ENCODE assay signal across 8 cellular contexts in the genomic region with DNA sequence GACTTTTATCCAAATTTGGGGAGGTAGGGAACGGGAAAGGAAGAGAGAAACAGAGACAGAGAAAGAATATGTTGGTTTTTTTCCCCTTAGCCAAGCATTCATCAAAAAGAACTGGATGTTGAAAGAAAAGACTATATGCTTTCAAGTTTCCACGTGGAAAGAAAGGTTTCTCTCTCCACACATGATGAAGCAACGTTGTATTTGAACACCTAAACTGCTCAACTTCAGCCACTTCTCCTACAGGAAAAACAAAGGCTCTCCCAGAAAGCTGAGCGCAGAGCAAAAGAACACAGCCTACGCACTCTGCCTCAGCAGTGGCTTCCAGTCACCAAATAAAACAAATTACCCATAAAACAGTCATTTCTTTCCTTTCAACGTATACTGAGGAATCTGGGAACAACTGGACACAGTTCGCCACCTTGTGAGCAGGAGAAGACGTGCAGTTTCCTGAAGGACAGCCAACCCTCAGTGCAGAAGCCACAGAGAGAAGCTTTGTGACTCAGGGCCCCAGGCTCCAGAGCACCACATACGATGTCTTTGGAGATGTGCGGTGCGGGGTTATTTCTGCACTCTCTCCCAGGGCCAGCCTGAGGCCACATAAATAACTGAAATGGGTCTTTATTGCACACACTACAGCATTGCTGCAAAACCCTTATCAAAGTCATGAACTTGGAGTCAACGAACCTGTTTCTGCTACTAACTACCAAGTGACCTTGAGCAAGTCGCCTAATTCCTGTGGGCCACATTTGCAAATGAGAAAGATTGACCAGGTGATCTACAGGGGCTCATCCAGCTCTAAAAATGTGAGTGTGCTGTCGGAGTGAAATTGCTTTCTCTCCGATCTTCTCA. TPM values are rescaled to one million over a fixed set of nuclear protein-coding genes. Genes with fewer than 3 reads are reported as not detected.
DNase-seq lines count a peak whose midpoint lies in the region; ATAC-seq and TF ChIP-seq lines count a peak whose summit lies in the region.

No MANE protein-coding gene starts in this region.

- peaks cover 18 to 22% of the 10 kb centered on the region in 2 donors for H3K4me1 Mint-ChIP-seq in natural killer cell treated with Interleukin-12 subunit alpha and Interleukin-12 subunit beta and Interleukin-15 and Interleukin-18, amount 100 ng/mL, for 72 hours (ENCODE audit: low read depth in 2 of 2)
- H3K4me1 Mint-ChIP-seq in natural killer cell: peaks cover 6 to 8% of the 10 kb centered on the region in 2 donors

- no peaks in the 10 kb centered on the region for H3K27me3 ChIP-seq in fibroblast of lung (ENCODE audit: control insufficient read depth, insufficient read depth, low read length)
- peaks cover 18% of the 10 kb centered on the region for H3K27me3 ChIP-seq in skeletal muscle satellite cell (ENCODE audit: control insufficient read depth, insufficient read depth, low read length)

- no peaks in the 10 kb centered on the region for H4K20me1 ChIP-seq in fibroblast of lung (ENCODE audit: control insufficient read depth, extremely low read depth, insufficient read depth, low read length)

- H3K9me3 ChIP-seq in SK-N-MC (ENCODE audit: low read depth, low read length): no peaks in the 10 kb centered on the region
- no peaks in the 10 kb centered on the region for H3K9me3 ChIP-seq in fibroblast of lung (ENCODE audit: control insufficient read depth, insufficient read depth, low read depth, low read length)
- no peaks in the 10 kb centered on the region for H3K9me3 ChIP-seq in skeletal muscle satellite cell (replicated peaks; ENCODE audit: low read length)

- H3K4me1 ChIP-seq in fibroblast of lung (ENCODE audit: control insufficient read depth, extremely low read depth, insufficient read depth, low read length) (no peaks in the 10 kb centered on the region), skeletal muscle satellite cell (ENCODE audit: control insufficient read depth, insufficient read depth, low read length) (peaks cover 4% of the 10 kb centered on the region)

- H3K9me3 Mint-ChIP-seq in natural killer cell treated with Interleukin-12 subunit alpha and Interleukin-12 subunit beta and Interleukin-15 and Interleukin-18, amount 100 ng/mL, for 72 hours: no peaks in the 10 kb centered on the region
- H3K9me3 Mint-ChIP-seq in natural killer cell: no peaks in the 10 kb centered on the region

- no peak overlapping the region for H3K4me3 Mint-ChIP-seq in natural killer cell treated with Interleukin-12 subunit alpha and Interleukin-12 subunit beta and Interleukin-15 and Interleukin-18, amount 100 ng/mL, for 72 hours
- H3K4me3 Mint-ChIP-seq in natural killer cell: no peak overlapping the region

- no peak overlapping the region for H3K4me2 ChIP-seq in fibroblast of lung (ENCODE audit: extremely low read depth, insufficient read depth, low read length)
- peak overlapping the region; percentile 27 for H3K4me2 ChIP-seq in skeletal muscle satellite cell (ENCODE audit: low read length)

- no peak for DNase-seq in natural killer cell treated with Interleukin-12 subunit alpha and Interleukin-12 subunit beta and Interleukin-15 and Interleukin-18, amount 100 ng/mL, for 72 hours (ENCODE audit: low spot score)
- DNase-seq in natural killer cell (no peak), LHCN-M2 (ENCODE audit: low read depth) (peak; percentile 83), SK-N-MC (ENCODE audit: low read depth, low spot score) (peak; percentile 72), fibroblast of lung (ENCODE audit: low read depth in 2 of 2) (peak; percentile 33 to 57)
- DNase-seq in activated effector memory CD4-positive, alpha-beta T cell treated with Interleukin-2 at 50 U/mL for 16 hours: no peak

- no peak overlapping the region for H3K27ac Mint-ChIP-seq in natural killer cell treated with Interleukin-12 subunit alpha and Interleukin-12 subunit beta and Interleukin-15 and Interleukin-18, amount 100 ng/mL, for 72 hours
- no peak overlapping the region for H3K27ac Mint-ChIP-seq in natural killer cell

- peak overlapping the region; percentile 73 for H3K9ac ChIP-seq in SK-N-MC (ENCODE audit: insufficient read length)
- H3K9ac ChIP-seq in fibroblast of lung (ENCODE audit: insufficient read depth, low read length): no peak overlapping the region
- H3K9ac ChIP-seq in skeletal muscle satellite cell (ENCODE audit: low read depth, low read length): no peak overlapping the region

- peak; percentile 45 to 50 for ATAC-seq in natural killer cell treated with Interleukin-12 subunit alpha and Interleukin-12 subunit beta and Interleukin-15 and Interleukin-18, amount 100 ng/mL, for 72 hours
- ATAC-seq in natural killer cell: no peak
- ATAC-seq in GM21786 (IDR thresholded peaks at IDR 0.05; ENCODE audit: unreplicated experiment): peak; percentile 81

- H3K4me3 ChIP-seq in SK-N-MC (peak overlapping the region; percentile 65), fibroblast of lung (replicated peaks in 1 of 4; ENCODE audit: control extremely low read depth in 1 of 4, insufficient read depth in 1 of 4, low read depth in 3 of 4, low read length in 4 of 4) (no peak overlapping the region), skeletal muscle satellite cell (ENCODE audit: low read length) (no peak overlapping the region)

- intact Hi-C loops in natural killer cell (cut with micrococcal nuclease): no loop called here

- H3K27me3 Mint-ChIP-seq in natural killer cell treated with Interleukin-12 subunit alpha and Interleukin-12 subunit beta and Interleukin-15 and Interleukin-18, amount 100 ng/mL, for 72 hours: peaks cover 61 to 73% of the 10 kb centered on the region in 2 donors
- H3K27me3 Mint-ChIP-seq in natural killer cell (ENCODE audit: low read depth in 2 of 2): peaks cover 53 to 68% of the 10 kb centered on the region in 2 donors

- no peak for TF ChIP-seq CTCF in natural killer cell (IDR thresholded peaks at IDR 0.05)
- peak; percentile 19 to 52 for TF ChIP-seq CTCF in fibroblast of lung (conservative IDR thresholded peaks at IDR 0.05 in 1 of 2, IDR thresholded peaks at IDR 0.05 in 1 of 2; ENCODE audit: low read depth in 1 of 2, low read length in 2 of 2)

- no peak overlapping the region for H2AFZ ChIP-seq in fibroblast of lung (ENCODE audit: low read length)

- no peaks in the 10 kb centered on the region for H3K79me2 ChIP-seq in fibroblast of lung (ENCODE audit: control insufficient read depth, insufficient read depth, low read length)

- H3K36me3 Mint-ChIP-seq in natural killer cell treated with Interleukin-12 subunit alpha and Interleukin-12 subunit beta and Interleukin-15 and Interleukin-18, amount 100 ng/mL, for 72 hours: no peaks in the 10 kb centered on the region
- no peaks in the 10 kb centered on the region for H3K36me3 Mint-ChIP-seq in natural killer cell

- H3K36me3 ChIP-seq in SK-N-MC (ENCODE audit: insufficient read depth, low read length) (no peaks in the 10 kb centered on the region), fibroblast of lung (ENCODE audit: control insufficient read depth, insufficient read depth, low read length) (no peaks in the 10 kb centered on the region), skeletal muscle satellite cell (ENCODE audit: insufficient read depth, low read length) (no peaks in the 10 kb centered on the region)

- H3K27ac ChIP-seq in SK-N-MC (peak overlapping the region; percentile 70), fibroblast of lung (ENCODE audit: insufficient read depth, low read length) (no peak overlapping the region)

RNA-seq across cellular contexts. Expression of gene IL17F, which starts 10.1 kb away (rescaled TPM):
- total RNA-seq in natural killer cell treated with Interleukin-12 subunit alpha and Interleukin-12 subunit beta and Interleukin-15 and Interleukin-18, amount 100 ng/mL, for 72 hours: 100 to 1,000 TPM in 1 of 2 donors, 10 to 100 TPM in 1; 56.3 to 241 TPM
- not detected for total RNA-seq in natural killer cell
- total RNA-seq in LHCN-M2 (2014; rRNA removed): not detected in 2 replicates
- polyA plus RNA-seq in LHCN-M2 (2012): not detected
- not detected in 2 replicates for total RNA-seq in fibroblast of lung
- polyA plus RNA-seq in fibroblast of lung: not detected in 2 replicates
- polyA plus RNA-seq in fibroblast of lung (2012): not detected in 2 replicates
- not detected in 2 replicates for polyA minus RNA-seq in fibroblast of lung (ENCODE audit: low replicate concordance)
- not detected in 2 replicates for total RNA-seq in skeletal muscle satellite cell (2012; rRNA removed)

RNA-seq across cellular contexts. Expression of gene IL17A, which starts 48.0 kb away (rescaled TPM):
- total RNA-seq in natural killer cell treated with Interleukin-12 subunit alpha and Interleukin-12 subunit beta and Interleukin-15 and Interleukin-18, amount 100 ng/mL, for 72 hours: under 1 TPM in 1 of 2 donors, not detected in 1; 0.22 TPM
- total RNA-seq in natural killer cell (not detected), LHCN-M2 (2014; rRNA removed) (not detected in 2 replicates), fibroblast of lung (not detected in 2 replicates)
- not detected for polyA plus RNA-seq in LHCN-M2 (2012)
- polyA plus RNA-seq in fibroblast of lung: not detected in 2 replicates
- not detected in 2 replicates for polyA plus RNA-seq in fibroblast of lung (2012)
- polyA minus RNA-seq in fibroblast of lung (ENCODE audit: low replicate concordance): not detected in 2 replicates
- total RNA-seq in skeletal muscle satellite cell (2012; rRNA removed): not detected in 2 replicates

RNA-seq across cellular contexts. Expression of gene MCM3, which starts 50.3 kb away (rescaled TPM):
- 100 to 1,000 TPM; 108 to 277 TPM for total RNA-seq in natural killer cell treated with Interleukin-12 subunit alpha and Interleukin-12 subunit beta and Interleukin-15 and Interleukin-18, amount 100 ng/mL, for 72 hours
- 10 to 100 TPM; 26.4 to 46.2 (median 31.5) TPM for total RNA-seq in natural killer cell
- 137 and 149 TPM in 2 replicates for total RNA-seq in LHCN-M2 (2014; rRNA removed)
- 46.4 TPM for polyA plus RNA-seq in LHCN-M2 (2012)
- total RNA-seq in fibroblast of lung: 15.9 and 18.0 TPM in 2 replicates
- 40.3 and 89.5 TPM in 2 replicates for polyA plus RNA-seq in fibroblast of lung
- 24.5 and 57.0 TPM in 2 replicates for polyA plus RNA-seq in fibroblast of lung (2012)
- polyA minus RNA-seq in fibroblast of lung (ENCODE audit: low replicate concordance): 27.7 and 117 TPM in 2 replicates
- total RNA-seq in skeletal muscle satellite cell (2012; rRNA removed): 45.6 and 54.2 TPM in 2 replicates

Comparison
In these comparisons a context has a peak if more than half of its experiments do, and no peak if none do; other contexts are left out.
1. ATAC-seq: peak in natural killer cell treated with Interleukin-12 subunit alpha and Interleukin-12 subunit beta and Interleukin-15 and Interleukin-18, amount 100 ng/mL, for 72 hours (2 of 2) and GM21786 (single experiment); none in natural killer cell (0 of 3).
2. RNA of gene IL17F, which starts 10.1 kb away (total RNA-seq): 56.3 to 241 TPM in natural killer cell treated with Interleukin-12 subunit alpha and Interleukin-12 subunit beta and Interleukin-15 and Interleukin-18, amount 100 ng/mL, for 72 hours; not detected in natural killer cell, not detected in LHCN-M2 and not detected in fibroblast of lung; every median in the first group is over 10 times any median in the second.
3. DNase-seq: peak in LHCN-M2 (single experiment), SK-N-MC (single experiment) and fibroblast of lung (2 of 2); none in natural killer cell treated with Interleukin-12 subunit alpha and Interleukin-12 subunit beta and Interleukin-15 and Interleukin-18, amount 100 ng/mL, for 72 hours (single experiment), natural killer cell (single experiment) and activated effector memory CD4-positive, alpha-beta T cell treated with Interleukin-2 at 50 U/mL for 16 hours (single experiment).